23 cellular contexts compared by ENCODE assay signal in the genomic region with DNA sequence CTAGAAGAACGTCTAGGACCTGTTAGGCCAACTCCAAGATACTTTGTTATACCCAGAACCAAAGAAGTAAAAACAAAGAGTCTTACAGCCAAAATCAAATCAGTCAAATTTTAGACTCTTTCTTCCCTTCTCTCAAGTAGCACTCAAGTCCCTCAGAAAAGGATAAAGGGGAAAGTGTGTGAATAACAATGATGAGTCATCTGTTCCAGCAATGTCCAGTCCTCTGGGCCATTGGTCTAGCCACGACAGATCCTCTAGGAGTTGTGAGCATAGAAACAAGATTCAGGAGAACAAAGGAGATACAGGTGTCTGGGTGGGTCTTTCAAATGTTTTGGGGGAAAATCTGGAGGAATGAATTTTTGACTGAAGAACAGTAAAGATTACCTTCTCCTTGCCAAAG. TPM values are rescaled to one million over a fixed set of nuclear protein-coding genes. Genes with fewer than 3 reads are reported as not detected.
A peak's percentile ranks its signal among the peaks of the same experiment; 100 is the strongest.
DNase-seq lines count a peak whose midpoint lies in the region; ATAC-seq, FAIRE-seq and TF ChIP-seq lines count a peak whose summit lies in the region.
"Had no signal": no experiment of that assay in that cellular context is flagged by ENCODE, and none has a peak within 500 bp of the region (broad histone marks: within the 10 kb centered on the region; RNA-seq: fewer than 3 reads in every experiment).

No MANE protein-coding gene starts in this region.

- H3K9me3 ChIP-seq in GM23248 (ENCODE audit: low read depth) (no peaks in the 10 kb centered on the region), PC-3 (ENCODE audit: low read length) (no peaks in the 10 kb centered on the region), endothelial cell of umbilical vein (replicated peaks; ENCODE audit: control insufficient read depth, insufficient read depth, low read length) (no peaks in the 10 kb centered on the region)
- H3K9me3 ChIP-seq: Caco-2, SJCRH30 had no signal

- no peak overlapping the region for H2BK15ac ChIP-seq in mesendoderm (replicated peaks; ENCODE audit: low read depth)

- H3K4me2 ChIP-seq in GM23248 (ENCODE audit: unreplicated experiment): no peak overlapping the region
- no peak overlapping the region for H3K4me2 ChIP-seq in PC-3 (ENCODE audit: low read length)
- H3K4me2 ChIP-seq in endothelial cell of umbilical vein (ENCODE audit: insufficient read depth, low read length): no peak overlapping the region
- no peak overlapping the region for H3K4me2 ChIP-seq in mesendoderm (ENCODE audit: low read length)

- POLR2A ChIA-PET in PC-3 (lab: Charles Lee; ENCODE audit: unreplicated experiment) (no interaction called here), endothelial cell of umbilical vein (lab: Charles Lee) (no interaction called here)

- H2BK120ac ChIP-seq in mesendoderm (ENCODE audit: low read depth, low read length): no peak overlapping the region

- H3K4me3 ChIP-seq in GM23248 (no peak overlapping the region), PC-3 (ENCODE audit: low read length) (no peak overlapping the region), endothelial cell of umbilical vein (replicated peaks in 1 of 3; ENCODE audit: insufficient read depth in 1 of 3, low read depth in 1 of 3, low read length in 3 of 3) (no peak overlapping the region), mesendoderm (ENCODE audit: low read length) (no peak overlapping the region)
- H3K4me3 ChIP-seq: SJCRH30 had no signal

- H3K56ac ChIP-seq in mesendoderm (ENCODE audit: low read length): no peak overlapping the region

- no peaks in the 10 kb centered on the region for H3F3A ChIP-seq in GM23248 (ENCODE audit: insufficient read depth)
- H3F3A ChIP-seq in PC-3 (ENCODE audit: low read length, unreplicated experiment): no peaks in the 10 kb centered on the region

- H3K27ac ChIP-seq in GM23248 (no peak overlapping the region), PC-3 (ENCODE audit: low read length) (no peak overlapping the region), endothelial cell of umbilical vein (ENCODE audit: insufficient read depth, low read depth, low read length) (no peak overlapping the region), mesendoderm (ENCODE audit: low read depth, low read length) (no peak overlapping the region)
- H3K27ac ChIP-seq: SJCRH30 had no signal

- no peaks in the 10 kb centered on the region for H3K36me3 ChIP-seq in GM23248 (ENCODE audit: low read depth)
- H3K36me3 ChIP-seq in PC-3 (ENCODE audit: low read depth, low read length): no peaks in the 10 kb centered on the region
- H3K36me3 ChIP-seq in endothelial cell of umbilical vein (ENCODE audit: control insufficient read depth in 2 of 2, extremely low read depth in 1 of 2, insufficient read depth in 2 of 2, low read length in 2 of 2): no peaks in the 10 kb centered on the region
- H3K36me3 ChIP-seq in mesendoderm (ENCODE audit: control insufficient read depth, insufficient read depth, low read length): no peaks in the 10 kb centered on the region
- H3K36me3 ChIP-seq: SJCRH30 had no signal

- H3K18ac ChIP-seq in mesendoderm (ENCODE audit: low read length): no peak overlapping the region

- H3K27me3 ChIP-seq in GM23248 (replicated peaks; ENCODE audit: insufficient read depth) (no peaks in the 10 kb centered on the region), PC-3 (ENCODE audit: low read length) (no peaks in the 10 kb centered on the region), endothelial cell of umbilical vein (ENCODE audit: control insufficient read depth in 2 of 2, insufficient read depth in 2 of 2, low read length in 2 of 2) (no peaks in the 10 kb centered on the region), mesendoderm (ENCODE audit: insufficient read depth, low read length, poor library complexity) (no peaks in the 10 kb centered on the region)
- H3K27me3 ChIP-seq: SJCRH30 had no signal

- in situ Hi-C loops in GM23248 (cut with MboI): no loop called here

- H3K4me1 ChIP-seq in GM23248 (ENCODE audit: insufficient read depth): no peaks in the 10 kb centered on the region
- H3K4me1 ChIP-seq in PC-3 (ENCODE audit: insufficient read depth, low read length): peaks cover 8% of the 10 kb centered on the region
- peaks cover 9% of the 10 kb centered on the region for H3K4me1 ChIP-seq in endothelial cell of umbilical vein (ENCODE audit: control insufficient read depth, extremely low read depth, insufficient read depth, low read length)
- no peaks in the 10 kb centered on the region for H3K4me1 ChIP-seq in mesendoderm (ENCODE audit: control insufficient read depth, low read depth, low read length)
- H3K4me1 ChIP-seq: Caco-2, SJCRH30 had no signal

- no peak overlapping the region for H3K23ac ChIP-seq in mesendoderm (ENCODE audit: low read length)

- dilution Hi-C loops in endothelial cell of umbilical vein (cut with MboI; ENCODE audit: extremely low pct_ligation_motif_present, low sequenced_read_pairs): no loop called here

- DNase-seq in GM23248 (peak; percentile 7), PC-3 (peak; percentile 10), endothelial cell of umbilical vein (ENCODE audit: low read depth, low spot score) (peak; percentile 41), renal cortical epithelial cell (ENCODE audit: low read depth) (peak; percentile 72), mesendoderm (no peak)
- DNase-seq: ACHN, AML-193, Caco-2, DMS153, HFFc6, Kasumi-1, NCI-H1105 treated with DMSO at 0.1 percent for 48 hours, NCI-H1694 treated with DMSO at 0.1 percent for 48 hours, NCI-H2107, NCI-H345, NCI-H526 treated with DMSO at 0.1 percent for 48 hours, SJCRH30 had no signal

- H4K8ac ChIP-seq in mesendoderm (ENCODE audit: low read depth, low read length): no peak overlapping the region

- BruUV-seq in PC-3 (replicated peaks; lab: Mats Ljungman, UMichigan) (no TSS peak), endothelial cell of umbilical vein (replicated peaks; lab: Mats Ljungman, UMichigan) (no TSS peak)

- H3K79me2 ChIP-seq in GM23248 (ENCODE audit: insufficient read depth) (no peaks in the 10 kb centered on the region), PC-3 (ENCODE audit: low read length) (no peaks in the 10 kb centered on the region), endothelial cell of umbilical vein (ENCODE audit: control insufficient read depth, insufficient read depth, low read length) (no peaks in the 10 kb centered on the region), mesendoderm (ENCODE audit: control insufficient read depth, insufficient read depth, low read length) (no peaks in the 10 kb centered on the region)

- H2BK5ac ChIP-seq in mesendoderm (ENCODE audit: low read length): no peak overlapping the region

- FAIRE-seq in endothelial cell of umbilical vein (lab: Jason Lieb, UNC): peak; percentile 24
- FAIRE-seq: H1 had no signal

- TF ChIP-seq POLR2A in endothelial cell of umbilical vein (IDR thresholded peaks at IDR 0.05; ENCODE audit: low read depth, low read length): no peak

- H2AFZ ChIP-seq in GM23248 (no peak overlapping the region), PC-3 (ENCODE audit: low read length) (no peak overlapping the region), endothelial cell of umbilical vein (ENCODE audit: low read depth, low read length) (no peak overlapping the region)

- intact Hi-C loops in PC-3 (cut with micrococcal nuclease) (no loop called here), endothelial cell of umbilical vein (cut with micrococcal nuclease) (loop anchor here (10.0 kb wide), 1 partner anchor 429 kb away; no protein-coding TSS in a partner anchor)

- H3K4ac ChIP-seq in mesendoderm (ENCODE audit: low read depth, low read length): no peak overlapping the region

- no peak overlapping the region for H3K9ac ChIP-seq in GM23248
- H3K9ac ChIP-seq in PC-3 (ENCODE audit: low read length): no peak overlapping the region
- no peak overlapping the region for H3K9ac ChIP-seq in endothelial cell of umbilical vein (replicated peaks; ENCODE audit: extremely low read depth, insufficient read depth, low read length)
- no peak overlapping the region for H3K9ac ChIP-seq in mesendoderm (ENCODE audit: low read length)

- no peak for ATAC-seq in PC-3
- no peak for ATAC-seq in GM21515 (IDR thresholded peaks at IDR 0.05; ENCODE audit: unreplicated experiment)
- ATAC-seq in HG03457 (IDR thresholded peaks at IDR 0.05; ENCODE audit: unreplicated experiment): no peak

- TF ChIP-seq CTCF in PC-3 (conservative IDR thresholded peaks at IDR 0.05; ENCODE audit: low read depth, low read length): no peak
- no peak for TF ChIP-seq CTCF in endothelial cell of umbilical vein (IDR thresholded peaks at IDR 0.05; ENCODE audit: extremely low read depth in 1 of 2, insufficient read depth in 1 of 2, low read depth in 1 of 2, low read length in 2 of 2)

- H3K79me1 ChIP-seq in mesendoderm (ENCODE audit: low read length): no peaks in the 10 kb centered on the region

- no peaks in the 10 kb centered on the region for H3K9me1 ChIP-seq in endothelial cell of umbilical vein (replicated peaks; ENCODE audit: control insufficient read depth, extremely low read depth, insufficient read depth, low read length)

- H3K9me2 ChIP-seq in GM23248 (ENCODE audit: insufficient read depth) (no peaks in the 10 kb centered on the region), PC-3 (replicated peaks; ENCODE audit: low read length) (no peaks in the 10 kb centered on the region)

- no peak overlapping the region for H2AK5ac ChIP-seq in mesendoderm (ENCODE audit: low read length)

- H4K5ac ChIP-seq in mesendoderm (ENCODE audit: low read length): no peak overlapping the region

- CTCF ChIA-PET in PC-3 (lab: Charles Lee): no interaction called here
- CTCF ChIA-PET in endothelial cell of umbilical vein (lab: Charles Lee): no interaction called here

- H4K20me1 ChIP-seq in GM23248 (ENCODE audit: insufficient read depth) (no peaks in the 10 kb centered on the region), PC-3 (ENCODE audit: low read length) (no peaks in the 10 kb centered on the region), endothelial cell of umbilical vein (replicated peaks; ENCODE audit: control insufficient read depth, extremely low read depth, insufficient read depth, low read length) (no peaks in the 10 kb centered on the region)

- WGBS in GM23248 (ENCODE audit: low coverage in 1 of 2, low lambda C conversion rate in 2 of 2, missing lambda C conversion rate in 2 of 2), 2 experiments: 4 to 7% methylated on average over 2 of the region's 2 CpGs
- WGBS in mesendoderm (ENCODE audit: extremely low coverage, insufficient coverage, low lambda C conversion rate): no CpG with 5 or more reads among the region's 2 CpGs

RNA-seq across cellular contexts. Expression of gene STOML3, which starts 36.3 kb away (rescaled TPM):
- not detected in 2 replicates for total RNA-seq in GM23248 (2014; rRNA removed; shearing (Covaris generic))
- polyA plus RNA-seq in GM23248 (2016; fragmentation: Nextera tagmentation; extraction: Ambion mirVana) (not detected in 2 replicates), endothelial cell of umbilical vein (not detected in 2 replicates)
- total RNA-seq in PC-3 (2014; rRNA removed) (not detected in 2 replicates), endothelial cell of umbilical vein (not detected in 2 replicates), renal cortical epithelial cell (not detected in 2 replicates)
- not detected in 2 replicates for polyA plus RNA-seq in endothelial cell of umbilical vein (2011; cell fraction: cytosol; rRNA removed)
- polyA plus RNA-seq in endothelial cell of umbilical vein (2011; cell fraction: nucleus; rRNA removed): not detected in 2 replicates
- not detected in 2 replicates for polyA plus RNA-seq in endothelial cell of umbilical vein (2012)
- not detected in 2 replicates for polyA minus RNA-seq in endothelial cell of umbilical vein
- not detected for polyA minus RNA-seq in endothelial cell of umbilical vein (2011; cell fraction: cytosol; rRNA and poly(A)+ RNA removed)
- polyA minus RNA-seq in endothelial cell of umbilical vein (2011; cell fraction: nucleus; rRNA and poly(A)+ RNA removed): not detected in 2 replicates
- polyA plus RNA-seq in mesendoderm (2013, experiment 1 of 2): not detected
- not detected for polyA plus RNA-seq in mesendoderm (2013, experiment 2 of 2)
- total RNA-seq: H1, HFFc6, OCI-LY7, SJCRH30 had no signal
- polyA plus RNA-seq: CD14-positive monocyte, IgD-negative memory B cell had no signal
